Comparison of ENCODE assay signal across 1 cellular context in the genomic region with DNA sequence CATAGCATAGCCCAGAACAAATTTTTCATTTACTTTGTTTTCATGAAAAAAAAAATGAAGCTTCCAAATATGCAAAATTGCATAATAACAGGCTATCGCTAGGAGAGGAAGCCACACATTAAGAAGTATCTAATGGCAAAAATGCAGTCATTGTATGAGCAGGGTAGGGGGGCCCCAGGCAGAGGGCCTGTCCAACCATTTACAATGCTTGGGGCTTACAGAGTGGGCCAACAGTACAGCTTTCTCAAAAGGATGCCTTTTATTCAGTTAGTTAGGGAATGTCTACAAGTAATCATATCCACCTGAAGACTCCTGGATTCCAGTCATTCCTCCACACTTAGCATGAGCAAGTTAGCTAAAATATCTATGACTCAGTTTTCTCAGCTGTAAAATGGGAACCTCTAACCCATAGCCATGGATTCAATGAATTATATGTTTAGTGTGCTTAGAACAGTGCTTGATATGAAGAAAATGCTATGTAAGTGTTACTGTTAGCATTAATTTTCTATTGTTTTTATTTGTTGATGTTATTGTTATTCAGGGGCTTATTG.
TF ChIP-seq lines count a peak whose summit lies in the region.

No MANE protein-coding gene starts in this region.

TF ChIP-seq in WTC11, 78 proteins besides CTCF, POLR2A, EP300 and RAD21 (continued from another document):
- no peak for TF ChIP-seq ZNF425 (CRISPR knock-in tag; conservative IDR thresholded peaks at IDR 0.05)
- TF ChIP-seq GABPB1 (CRISPR knock-in tag; IDR thresholded peaks at IDR 0.05), result no peak
- TF ChIP-seq, protein P1, sequence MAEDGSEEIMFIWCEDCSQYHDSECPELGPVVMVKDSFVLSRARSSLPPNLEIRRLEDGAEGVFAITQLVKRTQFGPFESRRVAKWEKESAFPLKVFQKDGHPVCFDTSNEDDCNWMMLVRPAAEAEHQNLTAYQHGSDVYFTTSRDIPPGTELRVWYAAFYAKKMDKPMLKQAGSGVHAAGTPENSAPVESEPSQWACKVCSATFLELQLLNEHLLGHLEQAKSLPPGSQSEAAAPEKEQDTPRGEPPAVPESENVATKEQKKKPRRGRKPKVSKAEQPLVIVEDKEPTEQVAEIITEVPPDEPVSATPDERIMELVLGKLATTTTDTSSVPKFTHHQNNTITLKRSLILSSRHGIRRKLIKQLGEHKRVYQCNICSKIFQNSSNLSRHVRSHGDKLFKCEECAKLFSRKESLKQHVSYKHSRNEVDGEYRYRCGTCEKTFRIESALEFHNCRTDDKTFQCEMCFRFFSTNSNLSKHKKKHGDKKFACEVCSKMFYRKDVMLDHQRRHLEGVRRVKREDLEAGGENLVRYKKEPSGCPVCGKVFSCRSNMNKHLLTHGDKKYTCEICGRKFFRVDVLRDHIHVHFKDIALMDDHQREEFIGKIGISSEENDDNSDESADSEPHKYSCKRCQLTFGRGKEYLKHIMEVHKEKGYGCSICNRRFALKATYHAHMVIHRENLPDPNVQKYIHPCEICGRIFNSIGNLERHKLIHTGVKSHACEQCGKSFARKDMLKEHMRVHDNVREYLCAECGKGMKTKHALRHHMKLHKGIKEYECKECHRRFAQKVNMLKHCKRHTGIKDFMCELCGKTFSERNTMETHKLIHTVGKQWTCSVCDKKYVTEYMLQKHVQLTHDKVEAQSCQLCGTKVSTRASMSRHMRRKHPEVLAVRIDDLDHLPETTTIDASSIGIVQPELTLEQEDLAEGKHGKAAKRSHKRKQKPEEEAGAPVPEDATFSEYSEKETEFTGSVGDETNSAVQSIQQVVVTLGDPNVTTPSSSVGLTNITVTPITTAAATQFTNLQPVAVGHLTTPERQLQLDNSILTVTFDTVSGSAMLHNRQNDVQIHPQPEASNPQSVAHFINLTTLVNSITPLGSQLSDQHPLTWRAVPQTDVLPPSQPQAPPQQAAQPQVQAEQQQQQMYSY (CRISPR knock-in tag; IDR thresholded peaks at IDR 0.05), result no peak
- no peak for TF ChIP-seq JAZF1 (CRISPR knock-in tag; IDR thresholded peaks at IDR 0.05)
- TF ChIP-seq ATF1 (CRISPR knock-in tag; IDR thresholded peaks at IDR 0.05), result no peak
- no peak for TF ChIP-seq SOX15 (CRISPR knock-in tag; IDR thresholded peaks at IDR 0.05)
- TF ChIP-seq FOXP1 (CRISPR knock-in tag; IDR thresholded peaks at IDR 0.05; ENCODE audit: borderline replicate concordance), result no peak
TF ChIP-seq in WTC11: peak in this region for 0.
